In genomic region chr19:44051654-44052402, GRCh38 we compare ENCODE assay signal across 8 cellular contexts. TPM values are rescaled to one million over a fixed set of nuclear protein-coding genes. Genes with fewer than 3 reads are reported as not detected.
DNase-seq lines count a peak whose midpoint lies in the region; ATAC-seq, FAIRE-seq and TF ChIP-seq lines count a peak whose summit lies in the region.

Gene ZNF223, plus strand, starts transcription at chr19:44052036. Its CDS starts 3,141 bp downstream, at chr19:44055177.

- H3K4me3 ChIP-seq in endothelial cell of umbilical vein (replicated peaks in 1 of 3; ENCODE audit: insufficient read depth in 1 of 3, low read depth in 1 of 3, low read length in 3 of 3) (peak within 1 kb of the TSS; percentile 48 to 64 (median 61)), mesenchymal stem cell (ENCODE audit: insufficient read depth in 1 of 2, low read depth in 1 of 2, low read length in 2 of 2) (peak within 1 kb of the TSS; percentile 91 to 95)

- FAIRE-seq in endothelial cell of umbilical vein (lab: Jason Lieb, UNC), result peak; percentile 96

- peak within 1 kb of the TSS in 1 of 2 experiments; percentile 96 for H3K18ac ChIP-seq in mesenchymal stem cell (ENCODE audit: low read depth in 1 of 2, low read length in 2 of 2)

- no peaks in the 10 kb centered on the region for H3K36me3 ChIP-seq in endothelial cell of umbilical vein (ENCODE audit: control insufficient read depth in 2 of 2, extremely low read depth in 1 of 2, insufficient read depth in 2 of 2, low read length in 2 of 2)
- H3K36me3 ChIP-seq in mesenchymal stem cell (ENCODE audit: control insufficient read depth in 1 of 2, insufficient read depth in 2 of 2, low read depth in 1 of 2, low read length in 2 of 2), result peaks cover 9 to 14% of the 10 kb centered on the region in 2 experiments

- no peaks in the 10 kb centered on the region for H4K20me1 ChIP-seq in endothelial cell of umbilical vein (replicated peaks; ENCODE audit: control insufficient read depth, extremely low read depth, insufficient read depth, low read length)

- no peaks in the 10 kb centered on the region for H3K9me3 ChIP-seq in endothelial cell of umbilical vein (replicated peaks; ENCODE audit: control insufficient read depth, insufficient read depth, low read length)
- H3K9me3 ChIP-seq in mesenchymal stem cell (ENCODE audit: control insufficient read depth, low read length), result peaks cover 14% of the 10 kb centered on the region

- no TSS peak for BruUV-seq in endothelial cell of umbilical vein (replicated peaks; lab: Mats Ljungman, UMichigan)

- POLR2A ChIA-PET in endothelial cell of umbilical vein (lab: Charles Lee), result no interaction called here

- peak within 1 kb of the TSS; percentile 21 for H2BK120ac ChIP-seq in mesenchymal stem cell (ENCODE audit: low read depth, low read length)

- H3K27ac ChIP-seq in endothelial cell of umbilical vein (ENCODE audit: insufficient read depth, low read depth, low read length), result no peak within 1 kb of the TSS
- peak within 1 kb of the TSS; percentile 61 for H3K27ac ChIP-seq in mesenchymal stem cell (ENCODE audit: low read length, poor library complexity, severe bottlenecking)

- no peaks in the 10 kb centered on the region for H3K9me1 ChIP-seq in endothelial cell of umbilical vein (replicated peaks; ENCODE audit: control insufficient read depth, extremely low read depth, insufficient read depth, low read length)

- H3K79me1 ChIP-seq in mesenchymal stem cell (replicated peaks; ENCODE audit: low read length, poor library complexity, severe bottlenecking), result peaks cover 23% of the 10 kb centered on the region

- H3K79me2 ChIP-seq in endothelial cell of umbilical vein (ENCODE audit: control insufficient read depth, insufficient read depth, low read length), result no peaks in the 10 kb centered on the region

- H2AFZ ChIP-seq in endothelial cell of umbilical vein (ENCODE audit: low read depth, low read length) (peak within 1 kb of the TSS; percentile 70), mesenchymal stem cell (ENCODE audit: low read depth, low read length) (peak within 1 kb of the TSS; percentile 98)

- intact Hi-C loops in endothelial cell of umbilical vein (cut with micrococcal nuclease), result loop anchor here (1.0 to 5.0 kb wide), 7 partner anchors 20 to 161 kb away; partner anchors contain the start of genes ZNF155, ZNF222, ZNF224 and ZNF225

- peaks cover 4 to 9% of the 10 kb centered on the region in 2 experiments for H3K27me3 ChIP-seq in endothelial cell of umbilical vein (ENCODE audit: control insufficient read depth in 2 of 2, insufficient read depth in 2 of 2, low read length in 2 of 2)
- H3K27me3 ChIP-seq in mesenchymal stem cell (ENCODE audit: control insufficient read depth in 1 of 2, insufficient read depth in 1 of 2, low read length in 2 of 2), result peaks cover 0 to 8% of the 10 kb centered on the region in 2 experiments

- peak; percentile 53 for TF ChIP-seq POLR2A in endothelial cell of umbilical vein (IDR thresholded peaks at IDR 0.05; ENCODE audit: low read depth, low read length)

- CTCF ChIA-PET in endothelial cell of umbilical vein (lab: Charles Lee), result interaction anchor here (0.8 kb wide), 1 partner anchor 101 kb away, joined by 3 read pairs; the partner anchor contains the start of gene ZNF221

- no peak within 1 kb of the TSS for H2BK12ac ChIP-seq in mesenchymal stem cell (ENCODE audit: low read length in 2 of 2)

- no peak within 1 kb of the TSS for H2BK15ac ChIP-seq in mesenchymal stem cell (ENCODE audit: low read depth, poor library complexity, severe bottlenecking)

- H3K9ac ChIP-seq in endothelial cell of umbilical vein (replicated peaks; ENCODE audit: extremely low read depth, insufficient read depth, low read length), result peak within 1 kb of the TSS; percentile 60
- H3K9ac ChIP-seq in mesenchymal stem cell (ENCODE audit: low read length), result peak within 1 kb of the TSS; percentile 95

- H3K4ac ChIP-seq in mesenchymal stem cell (ENCODE audit: low read depth in 1 of 2, low read length in 2 of 2), result peak within 1 kb of the TSS in 1 of 2 experiments; percentile 86

- H2BK5ac ChIP-seq in mesenchymal stem cell (ENCODE audit: low read depth, low read length, poor library complexity, severe bottlenecking), result no peak within 1 kb of the TSS

- no peak within 1 kb of the TSS for H4K91ac ChIP-seq in mesenchymal stem cell (ENCODE audit: low read length)

- no peak within 1 kb of the TSS for H3K23ac ChIP-seq in mesenchymal stem cell (ENCODE audit: low read length in 2 of 2)

- peak; percentile 74 for ATAC-seq in HG03432 (IDR thresholded peaks at IDR 0.05; ENCODE audit: unreplicated experiment)
- ATAC-seq in GM19395 (IDR thresholded peaks at IDR 0.05; ENCODE audit: unreplicated experiment), result no peak

- dilution Hi-C loops in endothelial cell of umbilical vein (cut with MboI; ENCODE audit: extremely low pct_ligation_motif_present, low sequenced_read_pairs), result no loop called here

- DNase-seq in GM04503 (ENCODE audit: low read depth) (peak; percentile 81), NOMO-1 treated with DMSO at 0.1 percent for 48 hours (lab: John Stamatoyannopoulos, UW; ENCODE audit: unreplicated experiment) (peak; percentile 69), activated T-cell treated with anti-CD3 and anti-CD28 coated beads for 24 hours (ENCODE audit: low read depth) (peak; percentile 68), endothelial cell of umbilical vein (ENCODE audit: low read depth, low spot score) (peak; percentile 91), mesenchymal stem cell (peak; percentile 85)
- peak; percentile 35 to 47 (median 45) for DNase-seq in stimulated activated CD4-positive, alpha-beta T cell treated with anti-CD3 and anti-CD28 coated beads, TNF-alpha, amount 100 ng/mL, for 4 hours (ENCODE audit: low read depth in 3 of 3)

- H3K4me1 ChIP-seq in endothelial cell of umbilical vein (ENCODE audit: control insufficient read depth, extremely low read depth, insufficient read depth, low read length) (peaks cover 11% of the 10 kb centered on the region), mesenchymal stem cell (ENCODE audit: control insufficient read depth, insufficient read depth, low read depth, low read length) (peaks cover 1% of the 10 kb centered on the region)

- 4% methylated on average over 37 of the region's 37 CpGs for WGBS in mesenchymal stem cell

- no peak within 1 kb of the TSS for H2AK5ac ChIP-seq in mesenchymal stem cell (ENCODE audit: low read length, severe bottlenecking)

- peak within 1 kb of the TSS; percentile 97 for H4K8ac ChIP-seq in mesenchymal stem cell (ENCODE audit: low read length)

- no peak for TF ChIP-seq CTCF in endothelial cell of umbilical vein (IDR thresholded peaks at IDR 0.05; ENCODE audit: extremely low read depth in 1 of 2, insufficient read depth in 1 of 2, low read depth in 1 of 2, low read length in 2 of 2)

- peak within 1 kb of the TSS; percentile 74 for H3K4me2 ChIP-seq in endothelial cell of umbilical vein (ENCODE audit: insufficient read depth, low read length)
- H3K4me2 ChIP-seq in mesenchymal stem cell (ENCODE audit: low read length, poor library complexity, severe bottlenecking), result peak within 1 kb of the TSS; percentile 86

- peak within 1 kb of the TSS in 1 of 2 experiments; percentile 73 for H3K14ac ChIP-seq in mesenchymal stem cell (ENCODE audit: low read length in 2 of 2)

TF ChIP-seq in endothelial cell of umbilical vein, 7 proteins besides CTCF, POLR2A, EP300 and RAD21:
- TF ChIP-seq POLR2AphosphoS5 (IDR thresholded peaks at IDR 0.05; ENCODE audit: insufficient read depth, low read depth, low read length) (peak; percentile 33), GATA2 (IDR thresholded peaks at IDR 0.05; ENCODE audit: insufficient read depth, insufficient read length, low read depth, low read length) (no peak)

RNA-seq across cellular contexts. Expression of gene ZNF223, which starts in this region (rescaled TPM):
- total RNA-seq in endothelial cell of umbilical vein, result 3.4 and 3.7 TPM in 2 replicates
- polyA plus RNA-seq in endothelial cell of umbilical vein, result 1.2 and 1.6 TPM in 2 replicates
- 1.9 and 2.6 TPM in 2 replicates for polyA plus RNA-seq in endothelial cell of umbilical vein (2011; cell fraction: cytosol; rRNA removed)
- polyA plus RNA-seq in endothelial cell of umbilical vein (2011; cell fraction: nucleus; rRNA removed), result 7.3 and 7.8 TPM in 2 replicates
- polyA plus RNA-seq in endothelial cell of umbilical vein (2012), result 3.2 and 3.5 TPM in 2 replicates
- polyA minus RNA-seq in endothelial cell of umbilical vein, result 1.7 and 8.2 TPM in 2 replicates
- polyA minus RNA-seq in endothelial cell of umbilical vein (2011; cell fraction: cytosol; rRNA and poly(A)+ RNA removed), result 1.4 TPM
- 2.7 and 4.0 TPM in 2 replicates for polyA minus RNA-seq in endothelial cell of umbilical vein (2011; cell fraction: nucleus; rRNA and poly(A)+ RNA removed)
- 2.4 TPM for polyA plus RNA-seq in mesenchymal stem cell (2013, experiment 1 of 2)
- polyA plus RNA-seq in mesenchymal stem cell (2013, experiment 2 of 2), result 2.2 TPM
